Comparison of ENCODE assay signal across 9 cellular contexts in the genomic region with DNA sequence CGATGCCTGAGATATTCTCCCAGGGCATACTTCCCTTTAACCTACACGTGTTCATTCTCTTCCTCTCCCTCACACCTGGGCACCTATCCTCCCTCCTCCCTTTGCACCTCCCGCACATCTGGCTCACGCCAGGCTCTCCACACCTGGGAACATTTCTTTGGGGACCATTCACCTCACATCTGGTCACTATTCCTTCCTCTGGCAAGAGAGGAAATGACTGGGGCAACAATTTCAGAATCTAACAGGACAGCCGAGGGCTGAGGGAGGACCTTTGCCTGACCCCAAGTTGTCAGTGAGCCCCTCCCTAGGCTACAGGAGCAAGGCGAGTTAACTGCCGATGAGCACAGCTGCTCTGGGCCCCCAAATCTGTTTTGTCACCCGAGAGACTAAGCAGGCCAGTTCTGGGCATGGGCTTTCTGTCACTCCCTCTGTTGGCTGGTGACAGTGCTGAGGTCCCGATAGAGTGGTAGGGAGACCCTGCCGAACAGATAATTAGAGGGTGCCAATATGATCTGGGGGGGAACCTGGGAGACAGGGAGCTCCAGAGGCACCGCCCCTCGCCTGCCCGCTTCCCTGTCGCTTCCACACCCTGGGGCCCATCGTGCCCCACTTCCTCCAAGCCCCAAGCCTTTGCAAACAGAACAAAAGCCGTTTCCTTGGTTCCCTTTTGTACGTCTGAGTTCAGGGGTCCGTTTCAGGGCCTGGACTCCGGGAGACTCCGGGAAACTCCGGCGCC. TPM values are rescaled to one million over a fixed set of nuclear protein-coding genes. Genes with fewer than 3 reads are reported as not detected.
DNase-seq lines count a peak whose midpoint lies in the region; ATAC-seq and TF ChIP-seq lines count a peak whose summit lies in the region.
"Had no signal": no experiment of that assay in that cellular context is flagged by ENCODE, and none has a peak within 500 bp of the region (broad histone marks: within the 10 kb centered on the region; RNA-seq: fewer than 3 reads in every experiment).

No MANE protein-coding gene starts in this region.

- no peak overlapping the region for H2AFZ ChIP-seq in SK-N-SH (ENCODE audit: low read depth)
- no peak overlapping the region for H2AFZ ChIP-seq in mesenchymal stem cell (ENCODE audit: low read depth, low read length)

- peak overlapping the region; percentile 34 for H2BK15ac ChIP-seq in mesenchymal stem cell (ENCODE audit: low read depth, poor library complexity, severe bottlenecking)

- POLR2A ChIA-PET in SK-N-SH (lab: Yijun Ruan, JAX): interaction anchor here (0.7 to 2.8 kb wide), 10 partner anchors 24 to 67 kb away, joined by 3 to 27 read pairs (median 4); no protein-coding TSS in a partner anchor

- no peak overlapping the region for H2BK5ac ChIP-seq in mesenchymal stem cell (ENCODE audit: low read depth, low read length, poor library complexity, severe bottlenecking)

- no peak overlapping the region for H3K18ac ChIP-seq in mesenchymal stem cell (ENCODE audit: low read depth in 1 of 2, low read length in 2 of 2)

- 31% methylated on average over 22 of the region's 22 CpGs for WGBS in right cardiac atrium
- WGBS in SK-N-SH (ENCODE audit: low lambda C conversion rate): 49% methylated on average over 16 of the region's 22 CpGs
- 44% methylated on average over 22 of the region's 22 CpGs for WGBS in mesenchymal stem cell

- H3K4me1 ChIP-seq in right cardiac atrium (ENCODE audit: control insufficient read depth, insufficient read depth, low read length) (peaks cover 8% of the 10 kb centered on the region), SK-N-SH (ENCODE audit: control insufficient read depth in 1 of 2, insufficient read depth in 2 of 2, low read depth in 1 of 2, low read length in 1 of 2) (peaks cover 0 to 43% of the 10 kb centered on the region in 2 experiments; a peak in 1 of 4 replicates), mesenchymal stem cell (ENCODE audit: control insufficient read depth, insufficient read depth, low read depth, low read length) (peaks cover 5% of the 10 kb centered on the region), vagina (peaks cover 42% of the 10 kb centered on the region)

- H3K9ac ChIP-seq in SK-N-SH (no peak overlapping the region), mesenchymal stem cell (ENCODE audit: low read length) (peak overlapping the region; percentile 80)
- H3K9ac ChIP-seq: parathyroid adenoma had no signal

- no peaks in the 10 kb centered on the region for H3F3A ChIP-seq in SK-N-SH (replicated peaks; ENCODE audit: insufficient read depth)

- H3K4ac ChIP-seq in mesenchymal stem cell (ENCODE audit: low read depth in 1 of 2, low read length in 2 of 2): no peak overlapping the region

- H3K79me1 ChIP-seq in mesenchymal stem cell (replicated peaks; ENCODE audit: low read length, poor library complexity, severe bottlenecking): no peaks in the 10 kb centered on the region

- H3K27me3 ChIP-seq in right cardiac atrium (ENCODE audit: control insufficient read depth, insufficient read depth) (no peaks in the 10 kb centered on the region), SK-N-SH (ENCODE audit: insufficient read depth) (no peaks in the 10 kb centered on the region), mesenchymal stem cell (ENCODE audit: control insufficient read depth in 1 of 2, insufficient read depth in 1 of 2, low read length in 2 of 2) (peaks cover 22 to 74% of the 10 kb centered on the region in 2 experiments), vagina (no peaks in the 10 kb centered on the region)

- no peaks in the 10 kb centered on the region for H4K20me1 ChIP-seq in SK-N-SH (ENCODE audit: insufficient read depth)

- no peak for TF ChIP-seq CTCF in SK-N-SH (IDR thresholded peaks at IDR 0.05)
- TF ChIP-seq CTCF in vagina (IDR thresholded peaks at IDR 0.05): no peak

- H3K23ac ChIP-seq in mesenchymal stem cell (ENCODE audit: low read length in 2 of 2): peak overlapping the region in 1 of 2 experiments; percentile 60

- H3K9me3 ChIP-seq in right cardiac atrium (ENCODE audit: control insufficient read depth, low read length) (no peaks in the 10 kb centered on the region), SK-N-SH (no peaks in the 10 kb centered on the region), mesenchymal stem cell (ENCODE audit: control insufficient read depth, low read length) (no peaks in the 10 kb centered on the region), vagina (no peaks in the 10 kb centered on the region)

- ATAC-seq in left cardiac atrium: peak; percentile 6 to 8
- ATAC-seq in right cardiac atrium: no peak

- DNase-seq in left cardiac atrium (no peak), right cardiac atrium (no peak), SK-N-SH (peak; percentile 47), mesenchymal stem cell (no peak), vagina (ENCODE audit: extremely low spot score in 2 of 2) (peak; percentile 49 to 80), globus pallidus (ENCODE audit: low spot score) (no peak), posterior vena cava (ENCODE audit: low spot score) (no peak), GDM1 (lab: John Stamatoyannopoulos, UW) (no peak)

- no peak overlapping the region for H3K14ac ChIP-seq in mesenchymal stem cell (ENCODE audit: low read length in 2 of 2)

- intact Hi-C loops in left cardiac atrium (cut with DNase I) (loop anchor here (2.0 to 5.0 kb wide), 3 partner anchors 36 to 70 kb away; no protein-coding TSS in a partner anchor), right cardiac atrium (cut with DNase I) (loop anchor here in 3 of 4 donors (2.0 to 5.0 kb wide), 5 partner anchors 35 to 60 kb away; no protein-coding TSS in a partner anchor), vagina (cut with DNase I) (loop anchor here (5.0 kb wide), 1 partner anchor 40 kb away; no protein-coding TSS in a partner anchor), posterior vena cava (cut with DNase I) (loop anchor here in 1 of 2 donors (5.0 kb wide), 1 partner anchor 65 kb away; no protein-coding TSS in a partner anchor)

- CTCF ChIA-PET in SK-N-SH (lab: Yijun Ruan, JAX): interaction anchor here (0.6 to 11.3 kb wide), 29 partner anchors 10 to 572 kb away, joined by 3 to 620 read pairs (median 6); a partner anchor contains a TSS

- TF ChIP-seq EP300 in SK-N-SH (IDR thresholded peaks at IDR 0.05; ENCODE audit: borderline replicate concordance in 1 of 2, low read depth in 1 of 2, low read length in 1 of 2): no peak

- no peak for TF ChIP-seq POLR2A in vagina (IDR thresholded peaks at IDR 0.05)

- H3K4me3 ChIP-seq in right cardiac atrium (ENCODE audit: low read length): no peak overlapping the region
- H3K4me3 ChIP-seq in SK-N-SH (ENCODE audit: low read depth in 2 of 2, low read length in 1 of 2): no peak overlapping the region
- peak overlapping the region in 1 of 2 experiments; percentile 53 for H3K4me3 ChIP-seq in mesenchymal stem cell (ENCODE audit: insufficient read depth in 1 of 2, low read depth in 1 of 2, low read length in 2 of 2)
- H3K4me3 ChIP-seq in vagina: peak overlapping the region in 1 of 2 donors; percentile 1

- H3K4me2 ChIP-seq in SK-N-SH (no peak overlapping the region), mesenchymal stem cell (ENCODE audit: low read length, poor library complexity, severe bottlenecking) (no peak overlapping the region)

- H3K36me3 ChIP-seq in SK-N-SH (replicated peaks in 1 of 2; ENCODE audit: control insufficient read depth in 1 of 2, insufficient read depth in 2 of 2, low read length in 1 of 2) (no peaks in the 10 kb centered on the region), mesenchymal stem cell (ENCODE audit: control insufficient read depth in 1 of 2, insufficient read depth in 2 of 2, low read depth in 1 of 2, low read length in 2 of 2) (no peaks in the 10 kb centered on the region), vagina (no peaks in the 10 kb centered on the region)

- H2BK120ac ChIP-seq in mesenchymal stem cell (ENCODE audit: low read depth, low read length): no peak overlapping the region

- no peak overlapping the region for H2AK5ac ChIP-seq in mesenchymal stem cell (ENCODE audit: low read length, severe bottlenecking)

- H4K91ac ChIP-seq in mesenchymal stem cell (ENCODE audit: low read length): no peak overlapping the region

- no peak for TF ChIP-seq RAD21 in SK-N-SH (IDR thresholded peaks at IDR 0.05; ENCODE audit: low read length)

- H3K27ac ChIP-seq in right cardiac atrium (ENCODE audit: low read length) (no peak overlapping the region), SK-N-SH (ENCODE audit: low read depth in 2 of 2, low read length in 1 of 2) (no peak overlapping the region), mesenchymal stem cell (ENCODE audit: low read length, poor library complexity, severe bottlenecking) (no peak overlapping the region), vagina (no peak overlapping the region)
- H3K27ac ChIP-seq: parathyroid adenoma had no signal

- H3K9me2 ChIP-seq in SK-N-SH: no peaks in the 10 kb centered on the region

- H4K8ac ChIP-seq in mesenchymal stem cell (ENCODE audit: low read length): no peak overlapping the region

- H3K79me2 ChIP-seq in SK-N-SH (ENCODE audit: insufficient read depth): no peaks in the 10 kb centered on the region

- no peak overlapping the region for H2BK12ac ChIP-seq in mesenchymal stem cell (ENCODE audit: low read length in 2 of 2)

TF ChIP-seq in SK-N-SH, 30 proteins besides CTCF, POLR2A, EP300 and RAD21:
- TF ChIP-seq POLR2AphosphoS5 (IDR thresholded peaks at IDR 0.05; ENCODE audit: low read depth, low read length): no peak

RNA-seq across cellular contexts. Expression of a gene that starts 45.6 kb away (rescaled TPM):
- 100 to 1,000 TPM; 141 to 142 TPM for total RNA-seq in left cardiac atrium
- 100 to 1,000 TPM; 152 to 175 (median 159) TPM for total RNA-seq in right cardiac atrium
- 179 TPM for polyA plus RNA-seq in right cardiac atrium
- 213 and 341 TPM in 2 replicates for polyA plus RNA-seq in SK-N-SH (2012; rRNA removed)
- polyA plus RNA-seq in SK-N-SH (2012; cell fraction: cytosol; rRNA removed): 295 and 390 TPM in 2 replicates
- polyA plus RNA-seq in SK-N-SH (2012; cell fraction: nucleus; rRNA removed): 199 TPM in 2 replicates
- 570 TPM for polyA plus RNA-seq in mesenchymal stem cell (2013, experiment 1 of 2)
- polyA plus RNA-seq in mesenchymal stem cell (2013, experiment 2 of 2): 566 TPM
- total RNA-seq in vagina: 336 TPM
- 100 to 1,000 TPM; 138 to 139 TPM for total RNA-seq in posterior vena cava

RNA-seq across cellular contexts. Expression of a gene that starts 48.3 kb away (rescaled TPM):
- total RNA-seq in left cardiac atrium: 10 to 100 TPM; 11.6 to 13.1 TPM
- total RNA-seq in right cardiac atrium: 10 to 100 TPM; 24.8 to 31.2 (median 28.0) TPM
- 10.0 TPM for polyA plus RNA-seq in right cardiac atrium
- polyA plus RNA-seq in SK-N-SH (2012; rRNA removed): 11.3 and 16.9 TPM in 2 replicates
- polyA plus RNA-seq in SK-N-SH (2012; cell fraction: cytosol; rRNA removed): 7.1 and 10.0 TPM in 2 replicates
- 43.6 and 49.5 TPM in 2 replicates for polyA plus RNA-seq in SK-N-SH (2012; cell fraction: nucleus; rRNA removed)
- polyA plus RNA-seq in mesenchymal stem cell (2013, experiment 1 of 2): 1.9 TPM
- polyA plus RNA-seq in mesenchymal stem cell (2013, experiment 2 of 2): 1.9 TPM
- 13.5 TPM for total RNA-seq in vagina
- total RNA-seq in posterior vena cava: 10 to 100 TPM in 1 of 2 donors, 1 to 10 TPM in 1; 7.0 to 12.5 TPM

Comparison
In these comparisons a context has a peak if more than half of its experiments do, and no peak if none do; other contexts are left out.
1. ATAC-seq: peak in left cardiac atrium (2 of 2); none in right cardiac atrium (0 of 2).
2. DNase-seq: peak in SK-N-SH (single experiment) and vagina (2 of 2); none in left cardiac atrium (single experiment), right cardiac atrium (0 of 3), mesenchymal stem cell (single experiment), globus pallidus (single experiment), posterior vena cava (single experiment) and GDM1 (single experiment).